ENCODE assay signal across 1 cellular context in genomic region chr14:60090864-60091519, GRCh38.
TF ChIP-seq lines count a peak whose summit lies in the region.

No MANE protein-coding gene starts in this region.

TF ChIP-seq in GM12878, 131 proteins besides CTCF, POLR2A, EP300 and RAD21 (continued from another document):
- TF ChIP-seq SKIL (IDR thresholded peaks at IDR 0.05; ENCODE audit: low read depth, poor library complexity, severe bottlenecking), result no peak
- no peak for TF ChIP-seq REST (IDR thresholded peaks at IDR 0.05; ENCODE audit: low read depth, low read length)
- TF ChIP-seq CBX3 (IDR thresholded peaks at IDR 0.05; ENCODE audit: borderline replicate concordance, low read depth), result no peak
- TF ChIP-seq RUNX3 (IDR thresholded peaks at IDR 0.05; ENCODE audit: low read length), result no peak
- TF ChIP-seq SUZ12 (IDR thresholded peaks at IDR 0.05; ENCODE audit: unreplicated experiment), result no peak
- no peak for TF ChIP-seq WRNIP1 (IDR thresholded peaks at IDR 0.05; ENCODE audit: borderline replicate concordance, low read depth, low read length)
- no peak for TF ChIP-seq ZNF687 (IDR thresholded peaks at IDR 0.05)
- TF ChIP-seq ZBTB11 (CRISPR knock-in tag; IDR thresholded peaks at IDR 0.05), result no peak
- TF ChIP-seq MAX (IDR thresholded peaks at IDR 0.05; ENCODE audit: low read depth, low read length), result no peak; the same call in 1 of the 2 replicates
